8 cellular contexts compared by ENCODE assay signal in the genomic region with DNA sequence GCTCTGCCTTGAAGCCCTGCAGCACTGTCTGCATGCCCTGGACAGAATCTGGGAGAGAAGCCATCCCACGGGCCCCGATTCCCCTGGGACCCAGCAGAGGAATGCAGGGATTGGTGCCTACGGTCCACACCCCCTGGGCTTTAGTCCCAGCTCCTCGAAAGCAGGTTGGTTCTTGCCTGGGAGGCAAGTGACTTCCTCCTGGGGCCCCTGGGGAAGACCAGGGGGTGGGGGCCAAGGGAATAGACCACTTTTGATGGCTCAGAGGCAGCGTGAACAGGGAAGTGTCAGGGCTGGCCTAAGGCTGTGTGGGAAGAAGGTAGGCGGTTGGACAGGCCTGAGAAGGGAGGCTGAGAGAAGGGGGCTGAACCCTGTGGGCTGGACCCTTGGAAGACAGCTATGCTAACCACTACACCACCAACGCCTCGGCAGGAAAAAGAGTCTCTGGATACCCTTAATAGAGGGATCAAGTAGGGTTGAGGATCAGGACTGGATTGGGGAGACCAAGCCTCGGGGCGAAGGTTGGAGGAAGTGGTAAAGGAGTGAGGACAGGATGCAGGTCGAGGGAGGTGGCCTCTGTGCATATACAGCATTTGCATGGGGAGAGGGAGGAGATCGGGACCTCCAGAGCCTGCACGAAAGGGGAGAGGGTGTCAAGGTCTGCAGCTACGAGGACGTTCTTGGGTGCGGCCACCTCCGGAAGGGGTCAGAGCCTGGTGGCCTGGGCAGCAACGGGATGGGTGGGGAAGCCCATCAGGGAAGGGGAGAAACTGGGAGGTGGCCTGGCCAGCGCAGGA. TPM values are rescaled to one million over a fixed set of nuclear protein-coding genes. Genes with fewer than 3 reads are reported as not detected.
DNase-seq lines count a peak whose midpoint lies in the region; FAIRE-seq and TF ChIP-seq lines count a peak whose summit lies in the region.

No MANE protein-coding gene starts in this region.

- peak overlapping the region; percentile 99 for H3K4me3 ChIP-seq in Jurkat, Clone E6-1 (ENCODE audit: low read length)
- peak overlapping the region; percentile 99 for H3K4me3 ChIP-seq in iPS-15b (ENCODE audit: low read depth, low read length)
- H3K4me3 ChIP-seq in small intestine (ENCODE audit: low read depth in 1 of 2, low read length in 2 of 2): peak overlapping the region; percentile 89 to 98

- no peak for TF ChIP-seq CTCF in AG09319 (IDR thresholded peaks at IDR 0.05; ENCODE audit: low read depth, low read length)

- H3K9me3 ChIP-seq in iPS-15b (ENCODE audit: control insufficient read depth, insufficient read depth, low read length) (no peaks in the 10 kb centered on the region), small intestine (ENCODE audit: control insufficient read depth, low read depth) (no peaks in the 10 kb centered on the region)

- FAIRE-seq in GM18507 (lab: Jason Lieb, UNC): peak; percentile 62
- FAIRE-seq in small intestine (lab: Jason Lieb, UNC): no peak

- DNase-seq in AG09319 (ENCODE audit: extremely low read depth, low read depth) (peak; percentile 47), GM18507 (ENCODE audit: extremely low spot score, insufficient read length, low read depth) (no peak), small intestine (peak; percentile 59), DMS153 treated with DMSO at 0.1 percent for 48 hours (lab: John Stamatoyannopoulos, UW; ENCODE audit: unreplicated experiment) (no peak), ecto neural progenitor cell (ENCODE audit: low spot score) (no peak)
- DNase-seq in Jurkat, Clone E6-1 (ENCODE audit: low read depth, low spot score): peak; percentile 25

- H3K9ac ChIP-seq in iPS-15b (ENCODE audit: low read depth, low read length): peak overlapping the region; percentile 91

- H3K27me3 ChIP-seq in iPS-15b (ENCODE audit: control insufficient read depth, insufficient read depth, low read length) (no peaks in the 10 kb centered on the region), small intestine (ENCODE audit: control insufficient read depth in 2 of 2, insufficient read depth in 2 of 2, low read length in 2 of 2) (no peaks in the 10 kb centered on the region)

- H3K4me1 ChIP-seq in iPS-15b (ENCODE audit: control insufficient read depth, insufficient read depth, low read length) (no peaks in the 10 kb centered on the region), small intestine (ENCODE audit: control insufficient read depth in 2 of 2, insufficient read depth in 1 of 2, low read depth in 1 of 2, low read length in 1 of 2) (peaks cover 0 to 5% of the 10 kb centered on the region in 2 donors)

- 1 to 4% (median 4%) methylated on average over 19 of the region's 19 CpGs for WGBS in adipose tissue, 3 donors
- WGBS in small intestine, 3 donors: 1 to 5% (median 3%) methylated on average over 18 to 19 of the region's 19 CpGs

- H3K27ac ChIP-seq in adipose tissue (ENCODE audit: low read depth, low read length) (peak overlapping the region; percentile 63), small intestine (ENCODE audit: low read depth in 1 of 2, low read length in 1 of 2) (peak overlapping the region; percentile 83 to 90)

- H3K36me3 ChIP-seq in iPS-15b (ENCODE audit: control insufficient read depth, insufficient read depth, low read length) (peaks cover 23% of the 10 kb centered on the region), small intestine (ENCODE audit: control insufficient read depth in 2 of 2, insufficient read depth in 2 of 2, low read length in 2 of 2) (peaks cover 0 to 12% of the 10 kb centered on the region in 2 donors)

RNA-seq across cellular contexts. Expression of gene DPP9, which starts 0.8 kb away (rescaled TPM):
- polyA plus RNA-seq in Jurkat, Clone E6-1 (2012; ENCODE audit: insufficient read depth, insufficient read length): 37.8 TPM
- polyA plus RNA-seq in adipose tissue (10 to 100 TPM; 18.6 to 36.4 (median 23.4) TPM), small intestine (10 to 100 TPM; 42.0 to 59.5 (median 44.6) TPM)

RNA-seq across cellular contexts. Expression of gene MYDGF, which starts 52.7 kb away (rescaled TPM):
- 108 TPM for polyA plus RNA-seq in Jurkat, Clone E6-1 (2012; ENCODE audit: insufficient read depth, insufficient read length)
- polyA plus RNA-seq in adipose tissue (100 to 1,000 TPM in 2 of 3 donors, 10 to 100 TPM in 1; 53.1 to 168 (median 129) TPM), small intestine (100 to 1,000 TPM in 1 of 3 donors, 10 to 100 TPM in 2; 45.8 to 220 (median 75.7) TPM)

Comparison
In these comparisons a context has a peak if more than half of its experiments do, and no peak if none do; other contexts are left out.
1. DNase-seq: peak in AG09319 (single experiment), Jurkat, Clone E6-1 (single experiment) and small intestine (single experiment); none in GM18507 (single experiment), DMS153 treated with DMSO at 0.1 percent for 48 hours (single experiment) and ecto neural progenitor cell (single experiment).
2. Peak in every context shown above with its lines, with median percentiles within 50 percentile points of each other: H3K4me3 ChIP-seq.